Comparison of ENCODE assay signal across 8 cellular contexts in the genomic region with DNA sequence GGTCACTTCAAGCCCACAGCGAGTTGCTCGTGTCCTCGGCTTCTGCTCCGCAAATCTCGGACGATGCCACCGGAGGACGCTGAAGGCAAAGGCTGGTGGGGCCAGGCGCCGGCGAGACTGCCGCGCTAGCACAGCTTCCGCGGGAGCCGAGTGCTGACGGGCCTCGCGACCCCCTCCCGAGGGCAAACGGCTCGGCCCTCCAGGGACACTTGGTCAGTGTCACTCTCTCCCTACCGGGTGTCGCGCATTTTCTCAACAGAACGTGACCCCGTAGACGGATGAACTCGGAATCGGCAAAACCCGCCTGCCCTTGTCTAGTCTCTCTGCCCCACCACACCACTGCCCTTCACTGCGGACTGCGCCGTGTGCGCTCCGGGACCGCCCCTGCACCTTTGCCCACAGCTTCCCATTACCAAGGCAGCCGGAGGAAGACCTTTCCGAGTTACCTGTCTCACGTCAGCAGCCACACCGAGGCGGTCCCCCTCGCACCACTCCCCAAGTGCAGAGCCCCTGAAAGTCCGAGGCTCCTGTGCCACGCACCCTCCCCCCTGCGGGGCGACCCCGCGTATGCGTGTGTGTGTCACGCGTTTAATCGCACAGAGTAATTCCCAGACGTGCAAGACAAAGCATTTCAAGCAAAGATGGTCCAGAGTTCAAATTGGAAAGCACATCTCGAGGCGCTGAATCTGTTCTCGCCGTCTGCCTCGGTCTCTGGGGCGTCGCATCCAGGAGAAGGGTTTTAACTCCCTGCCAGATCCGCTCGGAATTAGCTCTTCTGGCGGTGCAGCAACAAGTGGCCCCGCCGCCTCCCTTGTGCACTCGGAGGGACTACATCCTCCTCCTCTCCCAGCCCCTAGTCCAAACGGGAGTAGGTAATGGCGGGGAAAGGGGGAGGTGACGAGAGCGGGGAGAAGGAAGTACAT.
A peak's percentile ranks its signal among the peaks of the same experiment; 100 is the strongest.
DNase-seq lines count a peak whose midpoint lies in the region; ATAC-seq, FAIRE-seq and TF ChIP-seq lines count a peak whose summit lies in the region.

No MANE protein-coding gene starts in this region.

- H3K56ac ChIP-seq in IMR-90 (ENCODE audit: extremely low read depth, insufficient read depth, low read length), result no peak overlapping the region

- no peak overlapping the region for H3K4ac ChIP-seq in IMR-90 (ENCODE audit: low read depth, low read length)

- peak overlapping the region; percentile 2 for H3K27ac Mint-ChIP-seq in activated CD4-positive, alpha-beta memory T cell treated with anti-CD3 and anti-CD28 coated beads, Interleukin-2, amount 10 ng/mL, durations not matched to agents 7 days and 5 days

- H3K4me2 ChIP-seq in IMR-90 (ENCODE audit: low read depth, low read length), result peak overlapping the region; percentile 78

- BruUV-seq in IMR-90 (replicated peaks; lab: Mats Ljungman, UMichigan), result no TSS peak

- ATAC-seq in IMR-90 (ENCODE audit: low read depth), result no peak; the same call in 1 of the 2 replicates
- no peak for ATAC-seq in GM19351 (IDR thresholded peaks at IDR 0.05; ENCODE audit: unreplicated experiment)
- no peak for ATAC-seq in HG02588 (IDR thresholded peaks at IDR 0.05; ENCODE audit: unreplicated experiment)

- no peaks in the 10 kb centered on the region for H3K36me3 ChIP-seq in IMR-90 (ENCODE audit: control insufficient read depth, insufficient read depth, low read length)

- no peak for TF ChIP-seq CTCF in IMR-90 (conservative IDR thresholded peaks at IDR 0.05; ENCODE audit: low read depth, low read length)

- H3K36me3 Mint-ChIP-seq in activated CD4-positive, alpha-beta memory T cell treated with anti-CD3 and anti-CD28 coated beads, Interleukin-2, amount 10 ng/mL, durations not matched to agents 7 days and 5 days (ENCODE audit: low read depth), result peaks cover 8% of the 10 kb centered on the region

- peaks cover 79% of the 10 kb centered on the region for H3K27me3 Mint-ChIP-seq in activated CD4-positive, alpha-beta memory T cell treated with anti-CD3 and anti-CD28 coated beads, Interleukin-2, amount 10 ng/mL, durations not matched to agents 7 days and 5 days

- no peak overlapping the region for H2AK5ac ChIP-seq in IMR-90 (ENCODE audit: low read depth, low read length)

- H3K4me3 Mint-ChIP-seq in activated CD4-positive, alpha-beta memory T cell treated with anti-CD3 and anti-CD28 coated beads, Interleukin-2, amount 10 ng/mL, durations not matched to agents 7 days and 5 days, result peak overlapping the region; percentile 49

- no peaks in the 10 kb centered on the region for H3K9me3 Mint-ChIP-seq in activated CD4-positive, alpha-beta memory T cell treated with anti-CD3 and anti-CD28 coated beads, Interleukin-2, amount 10 ng/mL, durations not matched to agents 7 days and 5 days

- peaks cover 8% of the 10 kb centered on the region; the same call in 1 of the 2 replicates for H3K9me3 ChIP-seq in IMR-90 (ENCODE audit: control insufficient read depth, insufficient read depth, low read length)

- H4K91ac ChIP-seq in IMR-90 (ENCODE audit: insufficient read depth, low read depth, low read length), result no peak overlapping the region

- no peaks in the 10 kb centered on the region; the same call in 1 of the 2 replicates for H3K4me1 ChIP-seq in IMR-90 (ENCODE audit: control insufficient read depth, insufficient read depth, low read length)

- H2BK15ac ChIP-seq in IMR-90 (ENCODE audit: low read depth, low read length), result no peak overlapping the region

- DNase-seq in EH (ENCODE audit: low read depth), result peak; percentile 54
- DNase-seq in IMR-90, result no peak
- no peak for DNase-seq in activated CD4-positive, alpha-beta memory T cell treated with anti-CD3 and anti-CD28 coated beads, Interleukin-2, amount 10 ng/mL, durations not matched to agents 7 days and 5 days
- peak; percentile 40 for DNase-seq in germinal center (ENCODE audit: low spot score)
- DNase-seq in pons (ENCODE audit: low spot score), result peak; percentile 24
- DNase-seq in GM19239 (ENCODE audit: insufficient read length, low spot score), result no peak

- H3K27ac ChIP-seq in IMR-90 (ENCODE audit: insufficient read depth, low read length), result no peak overlapping the region

- dilution Hi-C loops in IMR-90 (cut with HindIII; ENCODE audit: low sequenced_read_pairs, unreplicated experiment), result no loop called here

- H2BK5ac ChIP-seq in IMR-90 (ENCODE audit: low read depth, low read length, poor library complexity, severe bottlenecking), result no peak overlapping the region

- peaks cover 41% of the 10 kb centered on the region for H3K4me1 Mint-ChIP-seq in activated CD4-positive, alpha-beta memory T cell treated with anti-CD3 and anti-CD28 coated beads, Interleukin-2, amount 10 ng/mL, durations not matched to agents 7 days and 5 days

- TF ChIP-seq POLR2A in IMR-90 (IDR thresholded peaks at IDR 0.05; ENCODE audit: low read depth, low read length), result no peak

- H3K4me3 ChIP-seq in IMR-90 (ENCODE audit: insufficient read depth, low read depth, low read length), result no peak overlapping the region

- POLR2A ChIA-PET in IMR-90 (lab: Charles Lee; ENCODE audit: unreplicated experiment), result interaction anchor here (0.6 kb wide), 1 partner anchor 217 kb away, joined by 3 read pairs; no protein-coding TSS in a partner anchor
- POLR2A ChIA-PET in activated CD4-positive, alpha-beta memory T cell treated with anti-CD3 and anti-CD28 coated beads, Interleukin-2, amount 10 ng/mL, durations not matched to agents 7 days and 5 days (lab: Charles Lee), result interaction anchor here (0.7 kb wide), 1 partner anchor 27 kb away, joined by 3 read pairs; no protein-coding TSS in a partner anchor

- H4K20me1 ChIP-seq in IMR-90 (ENCODE audit: insufficient read depth, low read length), result no peaks in the 10 kb centered on the region

- no peak overlapping the region for H2BK20ac ChIP-seq in IMR-90 (ENCODE audit: low read depth, low read length)

- H3K27me3 ChIP-seq in IMR-90 (ENCODE audit: control insufficient read depth, insufficient read depth, low read length), result peaks cover 69% of the 10 kb centered on the region

- 3% methylated on average over 46 of the region's 71 CpGs; no CpG with 5 or more reads in 1 of the 2 experiments for WGBS in IMR-90 (ENCODE audit: extremely low coverage in 2 of 2, insufficient read length in 1 of 2), 2 experiments

- FAIRE-seq in GM19239 (lab: Jason Lieb, UNC), result no peak

- CTCF ChIA-PET in IMR-90 (lab: Yijun Ruan, JAX), result no interaction called here
- CTCF ChIA-PET in activated CD4-positive, alpha-beta memory T cell treated with anti-CD3 and anti-CD28 coated beads, Interleukin-2, amount 10 ng/mL, durations not matched to agents 7 days and 5 days (lab: Charles Lee), result no interaction called here

- peak overlapping the region; percentile 14 for H2AK9ac ChIP-seq in IMR-90 (replicated peaks; ENCODE audit: low read depth, low read length, poor library complexity)

- intact Hi-C loops in IMR-90 (cut with micrococcal nuclease), result loop anchor here (10.0 kb wide), 1 partner anchor 452 kb away; no protein-coding TSS in a partner anchor

- peak overlapping the region; percentile 68 for H2AFZ ChIP-seq in IMR-90 (replicated peaks; ENCODE audit: low read length, poor library complexity)

- H3K18ac ChIP-seq in IMR-90 (ENCODE audit: low read depth, low read length), result no peak overlapping the region

- in situ Hi-C loops in IMR-90 (cut with MboI; ENCODE audit: low sequenced_read_pairs), result no loop called here

- H2BK120ac ChIP-seq in IMR-90 (ENCODE audit: low read depth, low read length), result no peak overlapping the region

- H3K9ac ChIP-seq in IMR-90 (ENCODE audit: low read depth, low read length), result no peak overlapping the region

- H3K14ac ChIP-seq in IMR-90 (replicated peaks; ENCODE audit: low read depth, low read length), result no peak overlapping the region

- no peaks in the 10 kb centered on the region for H3K9me1 ChIP-seq in IMR-90 (ENCODE audit: insufficient read depth, low read length)

- no peak overlapping the region for H4K8ac ChIP-seq in IMR-90 (ENCODE audit: low read depth in 2 of 2, low read length in 2 of 2)

- TF ChIP-seq RAD21 in IMR-90 (IDR thresholded peaks at IDR 0.05; ENCODE audit: low read length), result no peak

- no peaks in the 10 kb centered on the region for H3K79me1 ChIP-seq in IMR-90 (ENCODE audit: low read depth in 1 of 2, low read length in 2 of 2)

- no peak overlapping the region for H4K5ac ChIP-seq in IMR-90 (ENCODE audit: low read depth, low read length)

- no peak overlapping the region for H3K23ac ChIP-seq in IMR-90 (ENCODE audit: low read depth, low read length)

TF ChIP-seq in IMR-90, 13 proteins besides CTCF, POLR2A, EP300 and RAD21:
- TF ChIP-seq, protein P1, sequence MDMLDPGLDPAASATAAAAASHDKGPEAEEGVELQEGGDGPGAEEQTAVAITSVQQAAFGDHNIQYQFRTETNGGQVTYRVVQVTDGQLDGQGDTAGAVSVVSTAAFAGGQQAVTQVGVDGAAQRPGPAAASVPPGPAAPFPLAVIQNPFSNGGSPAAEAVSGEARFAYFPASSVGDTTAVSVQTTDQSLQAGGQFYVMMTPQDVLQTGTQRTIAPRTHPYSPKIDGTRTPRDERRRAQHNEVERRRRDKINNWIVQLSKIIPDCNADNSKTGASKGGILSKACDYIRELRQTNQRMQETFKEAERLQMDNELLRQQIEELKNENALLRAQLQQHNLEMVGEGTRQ (IDR thresholded peaks at IDR 0.05; ENCODE audit: low read depth, low read length), result no peak
- TF ChIP-seq CHD1 (IDR thresholded peaks at IDR 0.05; ENCODE audit: low read depth, low read length), result no peak
- TF ChIP-seq NFE2L2 (IDR thresholded peaks at IDR 0.05; ENCODE audit: low read depth, low read length), result no peak
- no peak for TF ChIP-seq MAZ (IDR thresholded peaks at IDR 0.05; ENCODE audit: borderline replicate concordance, low read depth, low read length)
- TF ChIP-seq RFX5 (IDR thresholded peaks at IDR 0.05; ENCODE audit: low read depth, low read length), result no peak
- no peak for TF ChIP-seq CEBPB (IDR thresholded peaks at IDR 0.05; ENCODE audit: low read depth, low read length)
- no peak for TF ChIP-seq MAFK (IDR thresholded peaks at IDR 0.05; ENCODE audit: low read depth, low read length)
- TF ChIP-seq SMC3 (IDR thresholded peaks at IDR 0.05; ENCODE audit: low read depth, low read length), result no peak
- TF ChIP-seq MXI1 (IDR thresholded peaks at IDR 0.05; ENCODE audit: borderline replicate concordance, low read depth, low read length), result no peak
- TF ChIP-seq, protein P2, sequence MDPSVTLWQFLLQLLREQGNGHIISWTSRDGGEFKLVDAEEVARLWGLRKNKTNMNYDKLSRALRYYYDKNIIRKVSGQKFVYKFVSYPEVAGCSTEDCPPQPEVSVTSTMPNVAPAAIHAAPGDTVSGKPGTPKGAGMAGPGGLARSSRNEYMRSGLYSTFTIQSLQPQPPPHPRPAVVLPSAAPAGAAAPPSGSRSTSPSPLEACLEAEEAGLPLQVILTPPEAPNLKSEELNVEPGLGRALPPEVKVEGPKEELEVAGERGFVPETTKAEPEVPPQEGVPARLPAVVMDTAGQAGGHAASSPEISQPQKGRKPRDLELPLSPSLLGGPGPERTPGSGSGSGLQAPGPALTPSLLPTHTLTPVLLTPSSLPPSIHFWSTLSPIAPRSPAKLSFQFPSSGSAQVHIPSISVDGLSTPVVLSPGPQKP (IDR thresholded peaks at IDR 0.05; ENCODE audit: borderline replicate concordance, low read depth, low read length), result no peak

Comparison
In these comparisons a context has a peak if more than half of its experiments do, and no peak if none do; other contexts are left out.
1. DNase-seq: peak in EH (single experiment), germinal center (single experiment) and pons (single experiment); none in IMR-90 (single experiment), activated CD4-positive, alpha-beta memory T cell treated with anti-CD3 and anti-CD28 coated beads, Interleukin-2, amount 10 ng/mL, durations not matched to agents 7 days and 5 days (single experiment) and GM19239 (single experiment).